Comparison of ENCODE assay signal across 1 cellular context in the genomic region with DNA sequence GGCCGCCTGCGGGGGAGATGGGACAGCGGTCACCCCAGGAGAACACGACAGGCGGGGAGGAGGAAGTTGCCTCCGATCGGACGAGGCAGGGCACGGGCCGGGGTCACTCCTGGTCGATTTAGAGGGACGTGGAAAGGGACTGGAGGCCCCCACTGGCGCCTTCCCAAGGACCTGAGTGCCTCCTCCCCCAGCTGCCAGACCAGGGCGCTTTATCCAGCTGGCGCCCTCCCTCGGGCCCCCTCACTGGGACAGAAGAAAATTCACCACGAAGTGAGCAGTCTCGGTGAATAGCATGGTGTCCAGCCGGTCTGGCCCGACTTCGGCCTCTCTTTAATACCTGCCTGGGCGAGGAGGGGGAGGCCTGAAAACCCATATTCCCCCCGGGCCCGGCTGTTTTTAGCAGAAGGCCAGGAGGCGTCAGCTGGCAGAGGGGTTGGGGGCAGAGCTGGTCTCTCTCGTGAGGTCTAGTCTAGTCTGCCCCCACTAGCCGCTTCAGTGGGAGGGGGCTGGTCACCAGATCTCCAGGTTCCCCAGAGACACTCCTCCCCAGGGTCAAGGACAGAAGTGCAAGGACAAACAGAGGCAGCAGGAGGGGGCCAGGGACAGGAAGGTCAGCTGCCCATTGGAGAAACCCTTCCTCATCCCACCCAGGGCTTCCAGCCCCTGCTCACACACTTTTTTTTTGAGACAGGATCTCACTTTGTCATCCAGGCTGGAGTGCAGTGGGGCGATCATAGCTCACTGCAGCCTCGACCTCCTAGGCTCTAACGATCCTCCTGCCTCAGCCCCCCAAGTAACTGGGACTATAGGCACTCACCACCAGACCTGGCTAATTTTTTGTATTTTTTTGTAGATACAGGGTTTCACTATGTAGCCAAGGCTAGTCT.
TF ChIP-seq lines count a peak whose summit lies in the region.

No MANE protein-coding gene starts in this region.

TF ChIP-seq in HepG2, 621 proteins besides CTCF, POLR2A, EP300 and RAD21 (continued from another document and continues in another):
- TF ChIP-seq, protein P1, sequence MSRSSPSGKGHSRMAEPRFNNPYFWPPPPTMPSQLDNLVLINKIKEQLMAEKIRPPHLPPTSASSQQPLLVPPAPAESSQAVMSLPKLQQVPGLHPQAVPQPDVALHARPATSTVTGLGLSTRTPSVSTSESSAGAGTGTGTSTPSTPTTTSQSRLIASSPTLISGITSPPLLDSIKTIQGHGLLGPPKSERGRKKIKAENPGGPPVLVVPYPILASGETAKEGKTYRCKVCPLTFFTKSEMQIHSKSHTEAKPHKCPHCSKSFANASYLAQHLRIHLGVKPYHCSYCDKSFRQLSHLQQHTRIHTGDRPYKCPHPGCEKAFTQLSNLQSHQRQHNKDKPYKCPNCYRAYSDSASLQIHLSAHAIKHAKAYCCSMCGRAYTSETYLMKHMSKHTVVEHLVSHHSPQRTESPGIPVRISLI (CRISPR knock-in tag; IDR thresholded peaks at IDR 0.05; ENCODE audit: borderline replicate concordance) = peak; percentile 83; the same call in 1 of the 2 replicates
- TF ChIP-seq, protein P2, sequence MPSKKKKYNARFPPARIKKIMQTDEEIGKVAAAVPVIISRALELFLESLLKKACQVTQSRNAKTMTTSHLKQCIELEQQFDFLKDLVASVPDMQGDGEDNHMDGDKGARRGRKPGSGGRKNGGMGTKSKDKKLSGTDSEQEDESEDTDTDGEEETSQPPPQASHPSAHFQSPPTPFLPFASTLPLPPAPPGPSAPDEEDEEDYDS (CRISPR knock-in tag; IDR thresholded peaks at IDR 0.05) = no peak
- TF ChIP-seq PTBP1 (IDR thresholded peaks at IDR 0.05; ENCODE audit: low read depth, low read length, poor library complexity, severe bottlenecking) = no peak
- TF ChIP-seq, protein P3, sequence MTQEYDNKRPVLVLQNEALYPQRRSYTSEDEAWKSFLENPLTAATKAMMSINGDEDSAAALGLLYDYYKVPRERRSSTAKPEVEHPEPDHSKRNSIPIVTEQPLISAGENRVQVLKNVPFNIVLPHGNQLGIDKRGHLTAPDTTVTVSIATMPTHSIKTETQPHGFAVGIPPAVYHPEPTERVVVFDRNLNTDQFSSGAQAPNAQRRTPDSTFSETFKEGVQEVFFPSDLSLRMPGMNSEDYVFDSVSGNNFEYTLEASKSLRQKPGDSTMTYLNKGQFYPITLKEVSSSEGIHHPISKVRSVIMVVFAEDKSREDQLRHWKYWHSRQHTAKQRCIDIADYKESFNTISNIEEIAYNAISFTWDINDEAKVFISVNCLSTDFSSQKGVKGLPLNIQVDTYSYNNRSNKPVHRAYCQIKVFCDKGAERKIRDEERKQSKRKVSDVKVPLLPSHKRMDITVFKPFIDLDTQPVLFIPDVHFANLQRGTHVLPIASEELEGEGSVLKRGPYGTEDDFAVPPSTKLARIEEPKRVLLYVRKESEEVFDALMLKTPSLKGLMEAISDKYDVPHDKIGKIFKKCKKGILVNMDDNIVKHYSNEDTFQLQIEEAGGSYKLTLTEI (CRISPR knock-in tag; conservative IDR thresholded peaks at IDR 0.05) = no peak
- TF ChIP-seq, protein P4, sequence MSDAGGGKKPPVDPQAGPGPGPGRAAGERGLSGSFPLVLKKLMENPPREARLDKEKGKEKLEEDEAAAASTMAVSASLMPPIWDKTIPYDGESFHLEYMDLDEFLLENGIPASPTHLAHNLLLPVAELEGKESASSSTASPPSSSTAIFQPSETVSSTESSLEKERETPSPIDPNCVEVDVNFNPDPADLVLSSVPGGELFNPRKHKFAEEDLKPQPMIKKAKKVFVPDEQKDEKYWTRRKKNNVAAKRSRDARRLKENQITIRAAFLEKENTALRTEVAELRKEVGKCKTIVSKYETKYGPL (CRISPR knock-in tag; IDR thresholded peaks at IDR 0.05) = no peak
- peak; percentile 38 for TF ChIP-seq ZFY (CRISPR knock-in tag; IDR thresholded peaks at IDR 0.05)
- TF ChIP-seq, protein P5, sequence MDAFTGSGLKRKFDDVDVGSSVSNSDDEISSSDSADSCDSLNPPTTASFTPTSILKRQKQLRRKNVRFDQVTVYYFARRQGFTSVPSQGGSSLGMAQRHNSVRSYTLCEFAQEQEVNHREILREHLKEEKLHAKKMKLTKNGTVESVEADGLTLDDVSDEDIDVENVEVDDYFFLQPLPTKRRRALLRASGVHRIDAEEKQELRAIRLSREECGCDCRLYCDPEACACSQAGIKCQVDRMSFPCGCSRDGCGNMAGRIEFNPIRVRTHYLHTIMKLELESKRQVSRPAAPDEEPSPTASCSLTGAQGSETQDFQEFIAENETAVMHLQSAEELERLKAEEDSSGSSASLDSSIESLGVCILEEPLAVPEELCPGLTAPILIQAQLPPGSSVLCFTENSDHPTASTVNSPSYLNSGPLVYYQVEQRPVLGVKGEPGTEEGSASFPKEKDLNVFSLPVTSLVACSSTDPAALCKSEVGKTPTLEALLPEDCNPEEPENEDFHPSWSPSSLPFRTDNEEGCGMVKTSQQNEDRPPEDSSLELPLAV (CRISPR knock-in tag; conservative IDR thresholded peaks at IDR 0.05; ENCODE audit: low read depth) = 0 out of 2 replicates have a peak, but pooled peaks have one; percentile 12
- no peak for TF ChIP-seq SSRP1 (CRISPR knock-in tag; IDR thresholded peaks at IDR 0.05)
- TF ChIP-seq ZNF569 (CRISPR knock-in tag; IDR thresholded peaks at IDR 0.05; ENCODE audit: borderline replicate concordance) = no peak
- TF ChIP-seq, protein P6, sequence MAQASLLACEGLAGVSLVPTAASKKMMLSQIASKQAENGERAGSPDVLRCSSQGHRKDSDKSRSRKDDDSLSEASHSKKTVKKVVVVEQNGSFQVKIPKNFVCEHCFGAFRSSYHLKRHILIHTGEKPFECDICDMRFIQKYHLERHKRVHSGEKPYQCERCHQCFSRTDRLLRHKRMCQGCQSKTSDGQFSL (CRISPR knock-in tag; IDR thresholded peaks at IDR 0.05) = no peak
- TF ChIP-seq, protein P7, sequence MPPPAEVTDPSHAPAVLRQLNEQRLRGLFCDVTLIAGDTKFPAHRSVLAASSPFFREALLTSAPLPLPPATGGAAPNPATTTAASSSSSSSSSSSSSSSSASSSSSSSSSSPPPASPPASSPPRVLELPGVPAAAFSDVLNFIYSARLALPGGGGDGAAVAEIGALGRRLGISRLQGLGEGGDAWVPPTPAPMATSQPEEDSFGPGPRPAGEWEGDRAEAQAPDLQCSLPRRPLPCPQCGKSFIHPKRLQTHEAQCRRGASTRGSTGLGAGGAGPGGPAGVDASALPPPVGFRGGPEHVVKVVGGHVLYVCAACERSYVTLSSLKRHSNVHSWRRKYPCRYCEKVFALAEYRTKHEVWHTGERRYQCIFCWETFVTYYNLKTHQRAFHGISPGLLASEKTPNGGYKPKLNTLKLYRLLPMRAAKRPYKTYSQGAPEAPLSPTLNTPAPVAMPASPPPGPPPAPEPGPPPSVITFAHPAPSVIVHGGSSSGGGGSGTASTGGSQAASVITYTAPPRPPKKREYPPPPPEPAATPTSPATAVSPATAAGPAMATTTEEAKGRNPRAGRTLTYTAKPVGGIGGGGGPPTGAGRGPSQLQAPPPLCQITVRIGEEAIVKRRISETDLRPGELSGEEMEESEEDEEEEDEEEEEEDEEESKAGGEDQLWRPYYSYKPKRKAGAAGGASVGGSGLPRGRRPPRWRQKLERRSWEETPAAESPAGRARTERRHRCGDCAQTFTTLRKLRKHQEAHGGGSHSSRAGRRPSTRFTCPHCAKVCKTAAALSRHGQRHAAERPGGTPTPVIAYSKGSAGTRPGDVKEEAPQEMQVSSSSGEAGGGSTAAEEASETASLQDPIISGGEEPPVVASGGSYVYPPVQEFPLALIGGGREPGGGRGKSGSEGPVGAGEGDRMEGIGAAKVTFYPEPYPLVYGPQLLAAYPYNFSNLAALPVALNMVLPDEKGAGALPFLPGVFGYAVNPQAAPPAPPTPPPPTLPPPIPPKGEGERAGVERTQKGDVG (CRISPR knock-in tag; IDR thresholded peaks at IDR 0.05; ENCODE audit: borderline replicate concordance) = peak; percentile 58; the same call in 1 of the 2 replicates
- TF ChIP-seq ZNF670 (CRISPR knock-in tag; IDR thresholded peaks at IDR 0.05; ENCODE audit: borderline replicate concordance) = 0 out of 2 replicates have a peak, but pooled peaks have one; percentile 33
- no peak for TF ChIP-seq ZNF776 (CRISPR knock-in tag; IDR thresholded peaks at IDR 0.05)
- no peak for TF ChIP-seq ZMAT3 (CRISPR knock-in tag; conservative IDR thresholded peaks at IDR 0.05)
- TF ChIP-seq, protein P8, sequence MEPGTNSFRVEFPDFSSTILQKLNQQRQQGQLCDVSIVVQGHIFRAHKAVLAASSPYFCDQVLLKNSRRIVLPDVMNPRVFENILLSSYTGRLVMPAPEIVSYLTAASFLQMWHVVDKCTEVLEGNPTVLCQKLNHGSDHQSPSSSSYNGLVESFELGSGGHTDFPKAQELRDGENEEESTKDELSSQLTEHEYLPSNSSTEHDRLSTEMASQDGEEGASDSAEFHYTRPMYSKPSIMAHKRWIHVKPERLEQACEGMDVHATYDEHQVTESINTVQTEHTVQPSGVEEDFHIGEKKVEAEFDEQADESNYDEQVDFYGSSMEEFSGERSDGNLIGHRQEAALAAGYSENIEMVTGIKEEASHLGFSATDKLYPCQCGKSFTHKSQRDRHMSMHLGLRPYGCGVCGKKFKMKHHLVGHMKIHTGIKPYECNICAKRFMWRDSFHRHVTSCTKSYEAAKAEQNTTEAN (CRISPR knock-in tag; conservative IDR thresholded peaks at IDR 0.05) = no peak
- TF ChIP-seq, protein P9, sequence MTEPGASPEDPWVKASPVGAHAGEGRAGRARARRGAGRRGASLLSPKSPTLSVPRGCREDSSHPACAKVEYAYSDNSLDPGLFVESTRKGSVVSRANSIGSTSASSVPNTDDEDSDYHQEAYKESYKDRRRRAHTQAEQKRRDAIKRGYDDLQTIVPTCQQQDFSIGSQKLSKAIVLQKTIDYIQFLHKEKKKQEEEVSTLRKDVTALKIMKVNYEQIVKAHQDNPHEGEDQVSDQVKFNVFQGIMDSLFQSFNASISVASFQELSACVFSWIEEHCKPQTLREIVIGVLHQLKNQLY (CRISPR knock-in tag; IDR thresholded peaks at IDR 0.05) = no peak
- TF ChIP-seq, protein P10, sequence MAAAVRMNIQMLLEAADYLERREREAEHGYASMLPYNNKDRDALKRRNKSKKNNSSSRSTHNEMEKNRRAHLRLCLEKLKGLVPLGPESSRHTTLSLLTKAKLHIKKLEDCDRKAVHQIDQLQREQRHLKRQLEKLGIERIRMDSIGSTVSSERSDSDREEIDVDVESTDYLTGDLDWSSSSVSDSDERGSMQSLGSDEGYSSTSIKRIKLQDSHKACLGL (CRISPR knock-in tag; IDR thresholded peaks at IDR 0.05) = no peak; the same call in 1 of the 2 replicates
- TF ChIP-seq, protein P11, sequence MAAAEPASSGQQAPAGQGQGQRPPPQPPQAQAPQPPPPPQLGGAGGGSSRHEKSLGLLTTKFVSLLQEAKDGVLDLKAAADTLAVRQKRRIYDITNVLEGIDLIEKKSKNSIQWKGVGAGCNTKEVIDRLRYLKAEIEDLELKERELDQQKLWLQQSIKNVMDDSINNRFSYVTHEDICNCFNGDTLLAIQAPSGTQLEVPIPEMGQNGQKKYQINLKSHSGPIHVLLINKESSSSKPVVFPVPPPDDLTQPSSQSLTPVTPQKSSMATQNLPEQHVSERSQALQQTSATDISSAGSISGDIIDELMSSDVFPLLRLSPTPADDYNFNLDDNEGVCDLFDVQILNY (CRISPR knock-in tag; conservative IDR thresholded peaks at IDR 0.05) = no peak
- no peak for TF ChIP-seq ATRX (CRISPR knock-in tag; IDR thresholded peaks at IDR 0.05; ENCODE audit: borderline replicate concordance)
- TF ChIP-seq, protein P12, sequence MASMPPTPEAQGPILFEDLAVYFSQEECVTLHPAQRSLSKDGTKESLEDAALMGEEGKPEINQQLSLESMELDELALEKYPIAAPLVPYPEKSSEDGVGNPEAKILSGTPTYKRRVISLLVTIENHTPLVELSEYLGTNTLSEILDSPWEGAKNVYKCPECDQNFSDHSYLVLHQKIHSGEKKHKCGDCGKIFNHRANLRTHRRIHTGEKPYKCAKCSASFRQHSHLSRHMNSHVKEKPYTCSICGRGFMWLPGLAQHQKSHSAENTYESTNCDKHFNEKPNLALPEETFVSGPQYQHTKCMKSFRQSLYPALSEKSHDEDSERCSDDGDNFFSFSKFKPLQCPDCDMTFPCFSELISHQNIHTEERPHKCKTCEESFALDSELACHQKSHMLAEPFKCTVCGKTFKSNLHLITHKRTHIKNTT (CRISPR knock-in tag; IDR thresholded peaks at IDR 0.05) = no peak
- no peak for TF ChIP-seq ZNF83 (CRISPR knock-in tag; IDR thresholded peaks at IDR 0.05; ENCODE audit: borderline replicate concordance)
- TF ChIP-seq SP4 (CRISPR knock-in tag; IDR thresholded peaks at IDR 0.05) = no peak
- TF ChIP-seq KLF12 (CRISPR knock-in tag; IDR thresholded peaks at IDR 0.05; ENCODE audit: borderline replicate concordance) = no peak; the same call in 1 of the 2 replicates
- no peak for TF ChIP-seq ZNF274 (CRISPR knock-in tag; IDR thresholded peaks at IDR 0.05)
- TF ChIP-seq HNRNPH1 (optimal IDR thresholded peaks at IDR 0.05; ENCODE audit: low read depth, low read length) = no peak
- TF ChIP-seq, protein P13, sequence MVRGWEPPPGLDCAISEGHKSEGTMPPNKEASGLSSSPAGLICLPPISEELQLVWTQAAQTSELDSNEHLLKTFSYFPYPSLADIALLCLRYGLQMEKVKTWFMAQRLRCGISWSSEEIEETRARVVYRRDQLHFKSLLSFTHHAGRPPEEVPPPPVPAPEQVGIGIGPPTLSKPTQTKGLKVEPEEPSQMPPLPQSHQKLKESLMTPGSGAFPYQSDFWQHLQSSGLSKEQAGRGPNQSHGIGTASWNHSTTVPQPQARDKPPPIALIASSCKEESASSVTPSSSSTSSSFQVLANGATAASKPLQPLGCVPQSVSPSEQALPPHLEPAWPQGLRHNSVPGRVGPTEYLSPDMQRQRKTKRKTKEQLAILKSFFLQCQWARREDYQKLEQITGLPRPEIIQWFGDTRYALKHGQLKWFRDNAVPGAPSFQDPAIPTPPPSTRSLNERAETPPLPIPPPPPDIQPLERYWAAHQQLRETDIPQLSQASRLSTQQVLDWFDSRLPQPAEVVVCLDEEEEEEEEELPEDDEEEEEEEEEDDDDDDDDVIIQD (CRISPR knock-in tag; IDR thresholded peaks at IDR 0.05; ENCODE audit: low read depth) = no peak
- peak; percentile 35; the same call in 1 of the 2 replicates for TF ChIP-seq ZNF256 (CRISPR knock-in tag; conservative IDR thresholded peaks at IDR 0.05)
- TF ChIP-seq ZKSCAN1 (IDR thresholded peaks at IDR 0.05; ENCODE audit: low read length) = no peak
- TF ChIP-seq, protein P14, sequence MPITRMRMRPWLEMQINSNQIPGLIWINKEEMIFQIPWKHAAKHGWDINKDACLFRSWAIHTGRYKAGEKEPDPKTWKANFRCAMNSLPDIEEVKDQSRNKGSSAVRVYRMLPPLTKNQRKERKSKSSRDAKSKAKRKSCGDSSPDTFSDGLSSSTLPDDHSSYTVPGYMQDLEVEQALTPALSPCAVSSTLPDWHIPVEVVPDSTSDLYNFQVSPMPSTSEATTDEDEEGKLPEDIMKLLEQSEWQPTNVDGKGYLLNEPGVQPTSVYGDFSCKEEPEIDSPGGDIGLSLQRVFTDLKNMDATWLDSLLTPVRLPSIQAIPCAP (CRISPR knock-in tag; IDR thresholded peaks at IDR 0.05; ENCODE audit: low read depth) = no peak
